In genomic region chr1:167043752-167044488, GRCh38 we compare ENCODE assay signal across 8 cellular contexts. TPM values are rescaled to one million over a fixed set of nuclear protein-coding genes. Genes with fewer than 3 reads are reported as not detected.
DNase-seq lines count a peak whose midpoint lies in the region; ATAC-seq and TF ChIP-seq lines count a peak whose summit lies in the region.

No MANE protein-coding gene starts in this region.

- H3K9ac ChIP-seq in Karpas-422 (ENCODE audit: low read length) = peak overlapping the region; percentile 70

- intact Hi-C loops in left ventricle myocardium inferior (cut with micrococcal nuclease) = no loop called here

- H3K27me3 ChIP-seq in Karpas-422 (ENCODE audit: low read length) (no peaks in the 10 kb centered on the region), RWPE2 (ENCODE audit: insufficient read depth, poor library complexity, severe bottlenecking) (peaks cover 4% of the 10 kb centered on the region), left ventricle myocardium inferior (ENCODE audit: low read depth) (peaks cover 48% of the 10 kb centered on the region)

- H3K4me1 ChIP-seq in Karpas-422 (ENCODE audit: low read length) (peaks cover 22% of the 10 kb centered on the region), RWPE2 (ENCODE audit: insufficient read depth, poor library complexity, severe bottlenecking) (no peaks in the 10 kb centered on the region), left ventricle myocardium inferior (peaks cover 10% of the 10 kb centered on the region)

- H3K4me2 ChIP-seq in Karpas-422 (ENCODE audit: low read depth, low read length, poor library complexity, severe bottlenecking) = peak overlapping the region; percentile 91

- no peaks in the 10 kb centered on the region for H4K20me1 ChIP-seq in Karpas-422 (ENCODE audit: insufficient read depth, low read depth, low read length)

- TF ChIP-seq CTCF in RWPE2 (IDR thresholded peaks at IDR 0.05; ENCODE audit: poor library complexity, severe bottlenecking) = no peak
- no peak for TF ChIP-seq CTCF in left ventricle myocardium inferior (IDR thresholded peaks at IDR 0.05; ENCODE audit: borderline replicate concordance)

- ATAC-seq in GM21529 (IDR thresholded peaks at IDR 0.05; ENCODE audit: unreplicated experiment) (peak; percentile 99), RWPE2 (ENCODE audit: low read depth) (peak; percentile 97)

- H3K79me2 ChIP-seq in Karpas-422 (ENCODE audit: low read length) = no peaks in the 10 kb centered on the region

- DNase-seq in DMS153 treated with DMSO at 0.1 percent for 48 hours (lab: John Stamatoyannopoulos, UW; ENCODE audit: unreplicated experiment) (peak; percentile 99), Karpas-422 (peak; percentile 93), RWPE2 (ENCODE audit: low spot score) (no peak), left ventricle myocardium inferior (peak; percentile 38), skeletal muscle cell (ENCODE audit: low read depth) (no peak), OCI-M1 (lab: John Stamatoyannopoulos, UW) (no peak)
- DNase-seq in activated naive CD4-positive, alpha-beta T cell (lab: John Stamatoyannopoulos, UW) = peak in 3 of 4 experiments; percentile 20 to 46 (median 22)

- peak overlapping the region; percentile 71 for H3K4me3 ChIP-seq in Karpas-422 (ENCODE audit: low read length)
- peak overlapping the region; percentile 17 for H3K4me3 ChIP-seq in RWPE2 (ENCODE audit: severe bottlenecking)
- H3K4me3 ChIP-seq in left ventricle myocardium inferior = peak overlapping the region; percentile 58
- peak overlapping the region; percentile 12 for H3K4me3 ChIP-seq in skeletal muscle cell (ENCODE audit: low read depth, low read length)

- H3K9me3 ChIP-seq in Karpas-422 (ENCODE audit: low read length) = no peaks in the 10 kb centered on the region
- H3K9me3 ChIP-seq in RWPE2 (ENCODE audit: severe bottlenecking) = no peaks in the 10 kb centered on the region
- no peaks in the 10 kb centered on the region for H3K9me3 ChIP-seq in left ventricle myocardium inferior (replicated peaks)

- H3K27ac ChIP-seq in Karpas-422 (ENCODE audit: low read length) (peak overlapping the region; percentile 77), RWPE2 (ENCODE audit: poor library complexity, severe bottlenecking) (no peak overlapping the region), left ventricle myocardium inferior (replicated peaks) (no peak overlapping the region)

- no peaks in the 10 kb centered on the region for H3K9me2 ChIP-seq in Karpas-422 (replicated peaks; ENCODE audit: insufficient read depth, low read length)

- no peaks in the 10 kb centered on the region for H3K36me3 ChIP-seq in Karpas-422 (ENCODE audit: insufficient read depth, low read length)
- H3K36me3 ChIP-seq in RWPE2 (ENCODE audit: low read depth) = no peaks in the 10 kb centered on the region
- H3K36me3 ChIP-seq in left ventricle myocardium inferior = no peaks in the 10 kb centered on the region

- peak overlapping the region; percentile 86 for H2AFZ ChIP-seq in Karpas-422 (ENCODE audit: low read length)

RNA-seq across cellular contexts. Expression of gene GPA33, which starts 46.3 kb away (rescaled TPM):
- 0.07 TPM in 1 of 2 replicates, not detected in the other for total RNA-seq in Karpas-422 (2014; rRNA removed; shearing (Covaris generic); ENCODE audit: low replicate concordance)
- 0.91 TPM for total RNA-seq in left ventricle myocardium inferior

RNA-seq across cellular contexts. Expression of gene STYXL2, which starts 50.0 kb away (rescaled TPM):
- not detected in 2 replicates for total RNA-seq in Karpas-422 (2014; rRNA removed; shearing (Covaris generic); ENCODE audit: low replicate concordance)
- 177 TPM for total RNA-seq in left ventricle myocardium inferior

RNA-seq across cellular contexts. Expression of gene MAEL, which starts 54.8 kb away (rescaled TPM):
- total RNA-seq in Karpas-422 (2014; rRNA removed; shearing (Covaris generic); ENCODE audit: low replicate concordance) = 0.63 and 1.7 TPM in 2 replicates
- total RNA-seq in left ventricle myocardium inferior = 1.4 TPM

Comparison
In these comparisons a context has a peak if more than half of its experiments do, and no peak if none do; other contexts are left out.
1. DNase-seq: peak in DMS153 treated with DMSO at 0.1 percent for 48 hours (single experiment), Karpas-422 (single experiment), activated naive CD4-positive, alpha-beta T cell (3 of 4) and left ventricle myocardium inferior (single experiment); none in RWPE2 (single experiment), skeletal muscle cell (single experiment) and OCI-M1 (single experiment).
2. H3K4me3 ChIP-seq: peak in every context shown above with its lines; median percentile 71 in Karpas-422; 58 in left ventricle myocardium inferior; 17 in RWPE2; 12 in skeletal muscle cell.
3. RNA of gene STYXL2, which starts 50.0 kb away (total RNA-seq): 177 TPM in left ventricle myocardium inferior (single experiment); not detected in Karpas-422; every median in the first group is over 100 times any median in the second.